In the genomic region with DNA sequence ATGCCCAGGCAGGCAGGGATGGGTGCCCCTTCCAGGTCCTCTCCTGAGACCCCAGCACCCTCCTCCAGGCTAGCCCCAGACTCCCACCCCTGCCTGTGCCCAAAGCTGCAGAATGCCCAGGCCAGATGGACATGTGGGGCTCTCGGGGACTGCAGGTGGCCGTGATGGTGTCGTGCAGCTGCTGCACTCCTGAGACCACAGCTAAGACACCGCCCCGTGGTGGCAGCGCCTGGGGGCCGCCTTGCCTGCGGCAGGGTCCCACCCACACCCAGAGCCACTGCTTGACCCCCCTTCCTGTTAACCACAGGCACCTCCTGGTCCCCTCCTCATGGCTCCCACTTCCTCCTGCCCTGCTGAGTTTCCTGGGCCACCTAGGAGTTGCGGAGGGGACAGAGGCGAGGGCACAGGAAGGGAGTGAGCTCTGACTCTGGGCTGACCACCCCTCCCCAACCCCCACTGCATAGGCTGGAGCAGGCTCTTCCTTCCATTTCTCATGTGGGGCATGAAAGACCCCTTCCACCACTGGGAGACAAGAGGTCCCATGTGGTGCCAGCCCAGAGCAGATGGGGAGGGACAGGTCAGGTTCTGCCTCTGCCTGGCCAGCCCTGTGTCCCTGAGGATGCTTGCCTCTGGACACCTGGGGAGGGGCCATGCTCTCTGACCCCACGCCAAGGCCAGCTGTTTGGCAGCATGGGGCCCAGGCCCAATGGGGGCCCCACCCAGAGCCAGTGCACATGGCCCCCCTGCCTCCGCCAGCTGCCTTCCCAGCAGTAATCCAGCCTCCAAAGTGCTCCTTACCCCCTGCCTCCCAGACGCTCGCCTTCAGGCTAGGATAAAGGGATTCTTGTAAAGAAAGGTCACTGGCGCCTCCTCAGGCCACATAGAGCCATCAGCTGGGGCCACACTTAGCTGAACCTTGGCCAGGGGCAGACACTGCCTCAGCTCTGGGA, we compare ENCODE assay signal across 12 cellular contexts. TPM values are rescaled to one million over a fixed set of nuclear protein-coding genes. Genes with fewer than 3 reads are reported as not detected.
DNase-seq lines count a peak whose midpoint lies in the region; ATAC-seq and TF ChIP-seq lines count a peak whose summit lies in the region.
"Had no signal": no experiment of that assay in that cellular context is flagged by ENCODE, and none has a peak within 500 bp of the region (broad histone marks: within the 10 kb centered on the region; RNA-seq: fewer than 3 reads in every experiment).

No MANE protein-coding gene starts in this region.

- H3K27me3 ChIP-seq in H7 (ENCODE audit: control insufficient read depth, insufficient read depth, low read length) (no peaks in the 10 kb centered on the region), neural progenitor cell (no peaks in the 10 kb centered on the region)
- H3K27me3 ChIP-seq: ovary had no signal

- H3K27me3 Mint-ChIP-seq in glutamatergic neuron (ENCODE audit: unreplicated experiment), result peaks cover 16% of the 10 kb centered on the region
- H3K27me3 Mint-ChIP-seq in neural progenitor cell (ENCODE audit: insufficient read depth, low read depth), result peaks cover 3% of the 10 kb centered on the region
- H3K27me3 Mint-ChIP-seq: brain, type B pancreatic cell had no signal

- no peak overlapping the region for H3K27ac ChIP-seq in neural progenitor cell
- H3K27ac ChIP-seq: ovary had no signal

- H3K9me3 Mint-ChIP-seq in glutamatergic neuron (ENCODE audit: unreplicated experiment), result peaks cover 11% of the 10 kb centered on the region
- H3K9me3 Mint-ChIP-seq in neural progenitor cell, result no peaks in the 10 kb centered on the region
- H3K9me3 Mint-ChIP-seq: brain, type B pancreatic cell had no signal

- peaks cover 31% of the 10 kb centered on the region for H3K4me1 ChIP-seq in neural progenitor cell

- no peaks in the 10 kb centered on the region for H3K36me3 ChIP-seq in H7 (replicated peaks; ENCODE audit: control insufficient read depth, insufficient read depth, low read length)
- no peaks in the 10 kb centered on the region for H3K36me3 ChIP-seq in neural progenitor cell
- H3K36me3 ChIP-seq: ovary had no signal

- H3K4me3 Mint-ChIP-seq in glutamatergic neuron (ENCODE audit: unreplicated experiment) (no peak overlapping the region), neural progenitor cell (no peak overlapping the region)
- H3K4me3 Mint-ChIP-seq: brain, type B pancreatic cell had no signal

- peaks cover 67% of the 10 kb centered on the region for H4K20me1 ChIP-seq in neural progenitor cell (ENCODE audit: low read depth)

- H3K27ac Mint-ChIP-seq in glutamatergic neuron (ENCODE audit: unreplicated experiment) (no peak overlapping the region), neural progenitor cell (no peak overlapping the region)
- H3K27ac Mint-ChIP-seq: type B pancreatic cell had no signal

- no peak for ATAC-seq in GM21528 (IDR thresholded peaks at IDR 0.05; ENCODE audit: low FRiP score, unreplicated experiment)
- no peak for ATAC-seq in GM19463 (IDR thresholded peaks at IDR 0.05; ENCODE audit: unreplicated experiment)

- H3K36me3 Mint-ChIP-seq in glutamatergic neuron (ENCODE audit: unreplicated experiment) (no peaks in the 10 kb centered on the region), neural progenitor cell (peaks cover 2% of the 10 kb centered on the region)
- H3K36me3 Mint-ChIP-seq: brain, type B pancreatic cell had no signal

- no peaks in the 10 kb centered on the region for H3K9me3 ChIP-seq in neural progenitor cell (ENCODE audit: low read depth)
- H3K9me3 ChIP-seq: ovary had no signal

- H3K4me1 Mint-ChIP-seq in glutamatergic neuron (ENCODE audit: low read depth, unreplicated experiment), result peaks cover 12% of the 10 kb centered on the region
- peaks cover 19% of the 10 kb centered on the region for H3K4me1 Mint-ChIP-seq in neural progenitor cell

- TF ChIP-seq POLR2A in NB4 (IDR thresholded peaks at IDR 0.05; ENCODE audit: extremely low read depth, insufficient read length), result peak; percentile 11

- no peaks in the 10 kb centered on the region for H3K79me2 ChIP-seq in neural progenitor cell (ENCODE audit: low read depth)

- peaks cover 8% of the 10 kb centered on the region for H3F3A ChIP-seq in neural progenitor cell (ENCODE audit: low read depth)

- no peak overlapping the region for H3K9ac ChIP-seq in neural progenitor cell

- TF ChIP-seq CTCF in NB4 (IDR thresholded peaks at IDR 0.05; ENCODE audit: low read depth, low read length), result peak; percentile 2
- no peak for TF ChIP-seq CTCF in glutamatergic neuron (IDR thresholded peaks at IDR 0.05; ENCODE audit: partially characterized antibody, unreplicated experiment)
- peak; percentile 46 for TF ChIP-seq CTCF in neural progenitor cell (IDR thresholded peaks at IDR 0.05)

- no peak overlapping the region for H2AFZ ChIP-seq in neural progenitor cell (replicated peaks)

- DNase-seq in H7 (peak; percentile 86), NB4 (ENCODE audit: low read depth) (peak; percentile 96), glutamatergic neuron (peak; percentile 19), neural progenitor cell (ENCODE audit: low spot score) (peak; percentile 77), NCI-H510A treated with DMSO at 0.1 percent for 48 hours (lab: John Stamatoyannopoulos, UW) (no peak), NCI-H748 treated with DMSO at 0.1 percent for 48 hours (lab: John Stamatoyannopoulos, UW) (no peak)
- DNase-seq: kidney glomerular epithelial cell had no signal

- H3K4me2 ChIP-seq in neural progenitor cell, result peak overlapping the region; percentile 55

- H3K4me3 ChIP-seq in H7 (ENCODE audit: insufficient read depth, low read depth, low read length), result no peak overlapping the region
- no peak overlapping the region for H3K4me3 ChIP-seq in NB4 (ENCODE audit: low read depth, low read length)
- H3K4me3 ChIP-seq in neural progenitor cell, result no peak overlapping the region
- H3K4me3 ChIP-seq: ovary had no signal

RNA-seq across cellular contexts. Expression of gene OSBPL5, which starts 29.3 kb away (rescaled TPM):
- 21.1 and 23.7 TPM in 2 replicates for total RNA-seq in H7 (2014; rRNA removed; shearing (Covaris generic))
- total RNA-seq in glutamatergic neuron (ENCODE audit: unreplicated experiment), result 115 TPM
- total RNA-seq in neural progenitor cell (ENCODE audit: low replicate concordance), result 6.2 and 20.1 TPM in 2 replicates

Comparison
In these comparisons a context has a peak if more than half of its experiments do, and no peak if none do; other contexts are left out.
1. DNase-seq: peak in H7 (single experiment), NB4 (single experiment), glutamatergic neuron (single experiment) and neural progenitor cell (single experiment); none in NCI-H510A treated with DMSO at 0.1 percent for 48 hours (single experiment) and NCI-H748 treated with DMSO at 0.1 percent for 48 hours (single experiment).